Comparison of ENCODE assay signal across 8 cellular contexts in the genomic region with DNA sequence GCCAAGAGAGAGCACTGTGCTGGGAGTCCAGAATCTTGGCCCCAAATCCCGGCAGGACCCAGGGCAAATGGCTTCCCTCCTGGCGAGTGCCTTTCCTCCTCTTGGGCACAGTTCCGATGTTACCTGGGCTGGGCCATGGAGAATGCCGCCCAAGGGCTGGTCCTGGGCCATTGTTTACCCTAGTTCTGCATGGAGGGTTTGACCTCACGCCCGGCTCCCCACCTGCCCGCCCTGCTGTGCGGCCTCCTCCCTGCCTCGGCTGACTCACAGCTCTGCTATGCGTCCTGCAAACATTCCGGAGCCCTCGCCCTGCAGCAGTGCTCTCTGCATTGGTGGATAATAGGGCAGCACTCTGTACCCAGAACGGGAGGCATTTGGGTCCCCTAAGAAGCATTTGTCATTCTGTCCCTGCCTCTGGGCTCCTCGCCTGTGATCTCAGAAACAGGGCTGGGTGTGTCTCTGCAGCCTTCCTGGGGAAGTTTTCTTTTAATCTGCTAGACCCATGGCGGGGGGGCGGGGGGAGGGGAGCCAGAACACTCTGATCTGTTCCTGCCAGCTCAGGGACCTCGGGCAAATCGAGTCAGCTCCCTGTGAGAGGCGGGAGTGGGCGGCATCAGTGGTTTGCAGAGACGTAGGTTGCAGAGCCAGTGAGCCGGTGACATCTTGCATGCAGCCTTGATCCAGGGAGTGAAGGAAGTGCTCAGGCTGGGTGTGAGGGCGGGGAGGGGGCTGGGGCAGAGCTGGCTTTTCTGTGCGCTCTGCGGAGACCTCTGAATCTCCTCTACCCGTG. TPM values are rescaled to one million over a fixed set of nuclear protein-coding genes. Genes with fewer than 3 reads are reported as not detected.
DNase-seq lines count a peak whose midpoint lies in the region; ATAC-seq and TF ChIP-seq lines count a peak whose summit lies in the region.

No MANE protein-coding gene starts in this region.

- no peak for TF ChIP-seq POLR2A in NB4 (IDR thresholded peaks at IDR 0.05; ENCODE audit: extremely low read depth, insufficient read length)

- CTCF ChIA-PET in CD8-positive, alpha-beta memory T cell (lab: Charles Lee) = no interaction called here

- TF ChIP-seq CTCF in NB4 (IDR thresholded peaks at IDR 0.05; ENCODE audit: low read depth, low read length) = no peak
- no peak for TF ChIP-seq CTCF in epithelial cell of proximal tubule (conservative IDR thresholded peaks at IDR 0.05; ENCODE audit: low read depth, low read length)

- peak overlapping the region in 3 of 8 donors; percentile 30 to 63 (median 63) for H3K27ac Mint-ChIP-seq in CD8-positive, alpha-beta memory T cell
- H3K27ac Mint-ChIP-seq in naive thymus-derived CD8-positive, alpha-beta T cell = peak overlapping the region; percentile 60 to 94 (median 88)

- H3K9me3 Mint-ChIP-seq in CD8-positive, alpha-beta memory T cell = peaks cover 0 to 4% (median 0%) of the 10 kb centered on the region in 5 donors
- H3K9me3 Mint-ChIP-seq in naive thymus-derived CD8-positive, alpha-beta T cell = peaks cover 0 to under 1% (median 0%) of the 10 kb centered on the region in 9 donors

- peaks cover 43% of the 10 kb centered on the region for H3K4me1 ChIP-seq in CD8-positive, alpha-beta memory T cell (ENCODE audit: insufficient read depth, low read length)
- no peaks in the 10 kb centered on the region for H3K4me1 ChIP-seq in thymus (ENCODE audit: control insufficient read depth, insufficient read depth, low read length)

- DNase-seq in CD8-positive, alpha-beta memory T cell = peak in 1 of 5 donors; percentile 64
- DNase-seq in NB4 (ENCODE audit: low read depth) = peak; percentile 26
- DNase-seq in activated CD8-positive, alpha-beta memory T cell treated with anti-CD3 and anti-CD28 coated beads, Interleukin-2, amount 50 U/mL, for 4 hours = peak; percentile 82
- peak; percentile 67 for DNase-seq in epithelial cell of proximal tubule (ENCODE audit: low read depth)
- DNase-seq in naive thymus-derived CD8-positive, alpha-beta T cell = peak in 9 of 10 donors; percentile 32 to 81 (median 58)

- no peak overlapping the region for H3K27ac ChIP-seq in CD8-positive, alpha-beta memory T cell (ENCODE audit: low read depth, low read length)
- H3K27ac ChIP-seq in thymus (ENCODE audit: low read depth) = peak overlapping the region; percentile 53

- H3K4me3 Mint-ChIP-seq in CD8-positive, alpha-beta memory T cell = peak overlapping the region in 6 of 7 donors; percentile 23 to 68 (median 55)
- peak overlapping the region; percentile 63 to 85 (median 78) for H3K4me3 Mint-ChIP-seq in naive thymus-derived CD8-positive, alpha-beta T cell

- 41% methylated on average over 26 of the region's 26 CpGs for WGBS in thymus

- no peaks in the 10 kb centered on the region for H3K27me3 ChIP-seq in CD8-positive, alpha-beta memory T cell (ENCODE audit: insufficient read depth, low read length, poor library complexity, severe bottlenecking)
- H3K27me3 ChIP-seq in thymus (ENCODE audit: control insufficient read depth, insufficient read depth) = no peaks in the 10 kb centered on the region

- no peaks in the 10 kb centered on the region for H3K36me3 ChIP-seq in CD8-positive, alpha-beta memory T cell (ENCODE audit: insufficient read depth, low read length)
- no peaks in the 10 kb centered on the region for H3K36me3 ChIP-seq in thymus (ENCODE audit: control insufficient read depth, insufficient read depth)

- peaks cover 0 to 9% of the 10 kb centered on the region in 2 donors for H3K27me3 Mint-ChIP-seq in CD8-positive, alpha-beta memory T cell
- H3K27me3 Mint-ChIP-seq in naive thymus-derived CD8-positive, alpha-beta T cell = no peaks in the 10 kb centered on the region

- POLR2A ChIA-PET in CD8-positive, alpha-beta memory T cell (lab: Charles Lee) = no interaction called here
- POLR2A ChIA-PET in naive thymus-derived CD8-positive, alpha-beta T cell (lab: Charles Lee) = interaction anchor here (1.4 kb wide), 1 partner anchor 9 kb away, joined by 4 read pairs; no protein-coding TSS in a partner anchor

- H3K4me3 ChIP-seq in CD8-positive, alpha-beta memory T cell (ENCODE audit: low read length) = peak overlapping the region; percentile 34
- H3K4me3 ChIP-seq in NB4 (ENCODE audit: low read depth, low read length) = no peak overlapping the region
- H3K4me3 ChIP-seq in epithelial cell of proximal tubule (ENCODE audit: low read depth, low read length) = peak overlapping the region; percentile 16
- H3K4me3 ChIP-seq in thymus (ENCODE audit: low read length) = no peak overlapping the region

- H3K4me1 Mint-ChIP-seq in CD8-positive, alpha-beta memory T cell = peaks cover 13 to 32% (median 16%) of the 10 kb centered on the region in 3 donors
- H3K4me1 Mint-ChIP-seq in naive thymus-derived CD8-positive, alpha-beta T cell = peaks cover 25 to 48% (median 37%) of the 10 kb centered on the region in 4 donors

- H3K9me3 ChIP-seq in CD8-positive, alpha-beta memory T cell (ENCODE audit: low read length) = no peaks in the 10 kb centered on the region
- H3K9me3 ChIP-seq in thymus (ENCODE audit: control insufficient read depth) = no peaks in the 10 kb centered on the region

- peak; percentile 87 to 90 for ATAC-seq in naive thymus-derived CD8-positive, alpha-beta T cell
- no peak for ATAC-seq in HG03175 (IDR thresholded peaks at IDR 0.05; ENCODE audit: unreplicated experiment)
- ATAC-seq in HG02852 (IDR thresholded peaks at IDR 0.05; ENCODE audit: unreplicated experiment) = no peak

- peaks cover 0 to 7% (median 0%) of the 10 kb centered on the region in 3 donors for H3K36me3 Mint-ChIP-seq in CD8-positive, alpha-beta memory T cell
- peaks cover 0 to 4% (median 0%) of the 10 kb centered on the region in 3 donors for H3K36me3 Mint-ChIP-seq in naive thymus-derived CD8-positive, alpha-beta T cell

RNA-seq across cellular contexts. Expression of gene SMIM38, which starts 32.9 kb away (rescaled TPM):
- 1 to 10 TPM; 1.4 to 1.8 TPM for total RNA-seq in CD8-positive, alpha-beta memory T cell
- not detected for polyA plus RNA-seq in CD8-positive, alpha-beta memory T cell
- 0.07 TPM in 1 of 2 replicates, not detected in the other for total RNA-seq in epithelial cell of proximal tubule
- total RNA-seq in naive thymus-derived CD8-positive, alpha-beta T cell = under 1 TPM; 0.36 to 0.49 TPM
- under 1 TPM in 1 of 3 donors, not detected in 2; 0.11 TPM for polyA plus RNA-seq in naive thymus-derived CD8-positive, alpha-beta T cell
- 0.09 TPM for polyA plus RNA-seq in thymus

Comparison
In these comparisons a context has a peak if more than half of its experiments do, and no peak if none do; other contexts are left out.
1. H3K4me3 ChIP-seq: peak in CD8-positive, alpha-beta memory T cell (single experiment) and epithelial cell of proximal tubule (single experiment); none in NB4 (single experiment) and thymus (single experiment).
2. ATAC-seq: peak in naive thymus-derived CD8-positive, alpha-beta T cell (2 of 2); none in HG03175 (single experiment) and HG02852 (single experiment).